ENCODE assay signal across 8 cellular contexts in genomic region chr3:182713743-182714517, GRCh38.
DNase-seq lines count a peak whose midpoint lies in the region; ATAC-seq and TF ChIP-seq lines count a peak whose summit lies in the region.

No MANE protein-coding gene starts in this region.

- POLR2A ChIA-PET in PC-9 (lab: Charles Lee; ENCODE audit: unreplicated experiment): interaction anchor here (0.5 to 0.7 kb wide), 5 partner anchors 25 to 1000 kb away, joined by 3 to 24 read pairs (median 5); partner anchors contain the start of gene ATP11B

- no peaks in the 10 kb centered on the region for H3K79me2 ChIP-seq in PC-9 (ENCODE audit: low read depth)

- H3K27ac ChIP-seq in PC-9: no peak overlapping the region

- no TSS peak for BruUV-seq in PC-9 (replicated peaks; lab: Mats Ljungman, UMichigan)

- H3K4me2 ChIP-seq in PC-9: peak overlapping the region; percentile 55

- TF ChIP-seq CTCF in PC-9 (conservative IDR thresholded peaks at IDR 0.05): peak; percentile 92

- no peaks in the 10 kb centered on the region for H3K9me2 ChIP-seq in PC-9 (ENCODE audit: insufficient read depth)

- H3K27me3 ChIP-seq in PC-9 (ENCODE audit: insufficient read depth, low read depth): no peaks in the 10 kb centered on the region

- no peak overlapping the region for H3K4me3 Mint-ChIP-seq in effector memory CD8-positive, alpha-beta T cell

- peak; percentile 36 for ATAC-seq in effector memory CD8-positive, alpha-beta T cell (replicated peaks)

- no peaks in the 10 kb centered on the region for H4K20me1 ChIP-seq in PC-9 (ENCODE audit: insufficient read depth)

- H3K4me3 ChIP-seq in PC-9: no peak overlapping the region

- DNase-seq in NCI-H1092 treated with DMSO at 0.1 percent for 48 hours (lab: John Stamatoyannopoulos, UW): peak; percentile 37
- no peak for DNase-seq in NCI-H1092 (lab: John Stamatoyannopoulos, UW)
- peak; percentile 75 for DNase-seq in H4 (ENCODE audit: low spot score)
- DNase-seq in LoVo (ENCODE audit: low spot score): peak; percentile 67
- DNase-seq in PC-9: peak; percentile 24 to 86
- DNase-seq in effector memory CD8-positive, alpha-beta T cell: no peak
- peak; percentile 31 for DNase-seq in middle frontal gyrus (ENCODE audit: extremely low spot score, low spot score)
- no peak for DNase-seq in mucosa of gallbladder (ENCODE audit: low spot score)

- H2AFZ ChIP-seq in PC-9: peak overlapping the region; percentile 63; the same call in 1 of the 2 replicates

- H3K27ac Mint-ChIP-seq in effector memory CD8-positive, alpha-beta T cell: peak overlapping the region in 1 of 2 donors; percentile 9

- peaks cover 7 to 9% of the 10 kb centered on the region in 2 donors for H3K27me3 Mint-ChIP-seq in effector memory CD8-positive, alpha-beta T cell

- peaks cover 4 to 6% of the 10 kb centered on the region in 2 donors for H3K4me1 Mint-ChIP-seq in effector memory CD8-positive, alpha-beta T cell (ENCODE audit: low read depth in 2 of 2)

- H3K36me3 Mint-ChIP-seq in effector memory CD8-positive, alpha-beta T cell (ENCODE audit: insufficient read depth): no peaks in the 10 kb centered on the region

- peaks cover 24% of the 10 kb centered on the region for H3K4me1 ChIP-seq in PC-9 (replicated peaks; ENCODE audit: insufficient read depth)

- no peaks in the 10 kb centered on the region for H3K36me3 ChIP-seq in PC-9 (ENCODE audit: low read depth)

- CTCF ChIA-PET in PC-9 (lab: Charles Lee): interaction anchor here (0.6 to 1.8 kb wide), 19 partner anchors 25 to 952 kb away, joined by 3 to 18 read pairs (median 3); partner anchors contain the start of gene ATP11B

- H3K9me3 Mint-ChIP-seq in effector memory CD8-positive, alpha-beta T cell: no peaks in the 10 kb centered on the region

- no peaks in the 10 kb centered on the region for H3K9me3 ChIP-seq in PC-9 (ENCODE audit: insufficient read depth, low read depth)

- no peaks in the 10 kb centered on the region for H3F3A ChIP-seq in PC-9 (ENCODE audit: insufficient read depth, low read depth)

- intact Hi-C loops in PC-9 (cut with micrococcal nuclease; ENCODE audit: unreplicated experiment): loop anchor here (1.0 to 10.0 kb wide), 5 partner anchors 123 to 668 kb away; partner anchors contain the start of gene MCCC1

Comparison
In these comparisons a context has a peak if more than half of its experiments do, and no peak if none do; other contexts are left out.
1. DNase-seq: peak in NCI-H1092 treated with DMSO at 0.1 percent for 48 hours (single experiment), H4 (single experiment), LoVo (single experiment), PC-9 (2 of 2) and middle frontal gyrus (single experiment); none in NCI-H1092 (single experiment), effector memory CD8-positive, alpha-beta T cell (0 of 3) and mucosa of gallbladder (single experiment).